In genomic region chr4:6917445-6918241, GRCh38 we compare ENCODE assay signal across 1 cellular context.
TF ChIP-seq lines count a peak whose summit lies in the region.

No MANE protein-coding gene starts in this region.

TF ChIP-seq in HepG2, 621 proteins besides CTCF, POLR2A, EP300 and RAD21 (continued from another document and continues in another):
- TF ChIP-seq MTERF4 (CRISPR knock-in tag; IDR thresholded peaks at IDR 0.05) (peak; percentile 83; the same call in 1 of the 2 replicates), ZNF496 (CRISPR knock-in tag; IDR thresholded peaks at IDR 0.05; ENCODE audit: insufficient replicate concordance) (no peak), TCF7L2 (IDR thresholded peaks at IDR 0.05; ENCODE audit: low read depth, low read length) (no peak), NRL (CRISPR knock-in tag; IDR thresholded peaks at IDR 0.05; ENCODE audit: borderline replicate concordance) (no peak), E2F5 (CRISPR knock-in tag; conservative IDR thresholded peaks at IDR 0.05) (no peak), ZKSCAN1 (IDR thresholded peaks at IDR 0.05; ENCODE audit: low read length) (0 out of 2 replicates have a peak, but pooled peaks have one; percentile 16), FOXO1 (CRISPR knock-in tag; IDR thresholded peaks at IDR 0.05) (peak; percentile 66; the same call in 1 of the 2 replicates), NFKB2 (CRISPR knock-in tag; IDR thresholded peaks at IDR 0.05; ENCODE audit: borderline replicate concordance) (peak; percentile 88), AHR (CRISPR knock-in tag; IDR thresholded peaks at IDR 0.05) (0 out of 2 replicates have a peak, but pooled peaks have one; percentile 69), NR2F1 (CRISPR knock-in tag; IDR thresholded peaks at IDR 0.05) (peak; percentile 67 to 70), SMAD9 (CRISPR knock-in tag; IDR thresholded peaks at IDR 0.05) (no peak), ZFX (CRISPR knock-in tag; IDR thresholded peaks at IDR 0.05; ENCODE audit: low read depth) (peak; percentile 73), RCOR2 (CRISPR knock-in tag; IDR thresholded peaks at IDR 0.05) (peak; percentile 87; the same call in 1 of the 2 replicates), NFE2 (CRISPR knock-in tag; IDR thresholded peaks at IDR 0.05) (no peak), RBM22 (optimal IDR thresholded peaks at IDR 0.05; ENCODE audit: low read length) (no peak), SSRP1 (CRISPR knock-in tag; IDR thresholded peaks at IDR 0.05) (no peak), ARNT2 (CRISPR knock-in tag; IDR thresholded peaks at IDR 0.05; ENCODE audit: low read depth) (0 out of 2 replicates have a peak, but pooled peaks have one; percentile 47), ESRRA (CRISPR knock-in tag; IDR thresholded peaks at IDR 0.05; ENCODE audit: low read depth) (peak; percentile 90), CCAR2 (optimal IDR thresholded peaks at IDR 0.05; ENCODE audit: low read depth, low read length) (no peak), ZNF530 (CRISPR knock-in tag; IDR thresholded peaks at IDR 0.05; ENCODE audit: low read depth) (no peak), PHF20 (CRISPR knock-in tag; IDR thresholded peaks at IDR 0.05) (peak; percentile 62; the same call in 1 of the 2 replicates), ZFAT (CRISPR knock-in tag; conservative IDR thresholded peaks at IDR 0.05) (no peak), KLF6 (CRISPR knock-in tag; IDR thresholded peaks at IDR 0.05) (peak; percentile 64; the same call in 1 of the 2 replicates), SPEN (CRISPR knock-in tag; IDR thresholded peaks at IDR 0.05; ENCODE audit: low read depth) (no peak; the same call in 1 of the 2 replicates), ZNF609 (CRISPR knock-in tag; IDR thresholded peaks at IDR 0.05; ENCODE audit: borderline replicate concordance) (peak; percentile 99), MAFF (IDR thresholded peaks at IDR 0.05; ENCODE audit: low read depth, low read length) (no peak), IRF9 (CRISPR knock-in tag; IDR thresholded peaks at IDR 0.05; ENCODE audit: borderline replicate concordance) (no peak), SP140L (CRISPR knock-in tag; IDR thresholded peaks at IDR 0.05; ENCODE audit: borderline replicate concordance) (no peak; the same call in 1 of the 2 replicates), ZKSCAN5 (CRISPR knock-in tag; IDR thresholded peaks at IDR 0.05) (no peak), ZNF597 (CRISPR knock-in tag; IDR thresholded peaks at IDR 0.05) (no peak), TERF1 (CRISPR knock-in tag; IDR thresholded peaks at IDR 0.05) (no peak), IKZF4 (CRISPR knock-in tag; IDR thresholded peaks at IDR 0.05; ENCODE audit: borderline replicate concordance, low read depth, not compliant biosample characterization) (no peak), NFYB (CRISPR knock-in tag; IDR thresholded peaks at IDR 0.05) (0 out of 2 replicates have a peak, but pooled peaks have one; percentile 29), ZNF253 (CRISPR knock-in tag; IDR thresholded peaks at IDR 0.05; ENCODE audit: borderline replicate concordance) (peak; percentile 62; the same call in 1 of the 2 replicates), BORCS8-MEF2B (CRISPR knock-in tag; IDR thresholded peaks at IDR 0.05) (peak; percentile 97), ZNF30 (CRISPR knock-in tag; IDR thresholded peaks at IDR 0.05) (no peak), STAT5B (CRISPR knock-in tag; IDR thresholded peaks at IDR 0.05) (peak; percentile 67; the same call in 1 of the 2 replicates), PAX8 (CRISPR knock-in tag; IDR thresholded peaks at IDR 0.05; ENCODE audit: borderline replicate concordance) (no peak), ZNF12 (CRISPR knock-in tag; IDR thresholded peaks at IDR 0.05) (peak; percentile 86; the same call in 1 of the 2 replicates), ZBTB7B (CRISPR knock-in tag; IDR thresholded peaks at IDR 0.05) (peak; percentile 86), ELK4 (CRISPR knock-in tag; IDR thresholded peaks at IDR 0.05; ENCODE audit: borderline replicate concordance) (peak; percentile 79; the same call in 1 of the 2 replicates), MAFG (CRISPR knock-in tag; IDR thresholded peaks at IDR 0.05) (no peak), RFX3 (CRISPR knock-in tag; IDR thresholded peaks at IDR 0.05) (no peak), ZNF331 (CRISPR knock-in tag; IDR thresholded peaks at IDR 0.05) (peak; percentile 88), SMAD1 (CRISPR knock-in tag; IDR thresholded peaks at IDR 0.05; ENCODE audit: borderline replicate concordance, low read depth) (peak; percentile 48; the same call in 1 of the 2 replicates), ZNF782 (CRISPR knock-in tag; IDR thresholded peaks at IDR 0.05; ENCODE audit: borderline replicate concordance) (no peak), KDM5B (CRISPR knock-in tag; IDR thresholded peaks at IDR 0.05; ENCODE audit: borderline replicate concordance) (peak; percentile 25; the same call in 1 of the 2 replicates), ZNF24 (IDR thresholded peaks at IDR 0.05) (no peak), ZBTB44 (CRISPR knock-in tag; IDR thresholded peaks at IDR 0.05) (no peak), ZNF513 (CRISPR knock-in tag; conservative IDR thresholded peaks at IDR 0.05) (no peak), RXRB (CRISPR knock-in tag; IDR thresholded peaks at IDR 0.05; ENCODE audit: borderline replicate concordance) (peak; percentile 93), SIX4 (CRISPR knock-in tag; IDR thresholded peaks at IDR 0.05) (peak; percentile 68), KDM1A (CRISPR knock-in tag; IDR thresholded peaks at IDR 0.05) (0 out of 2 replicates have a peak, but pooled peaks have one; percentile 44), STAG1 (CRISPR knock-in tag; IDR thresholded peaks at IDR 0.05) (peak; percentile 52), ZNF354B (CRISPR knock-in tag; IDR thresholded peaks at IDR 0.05) (peak; percentile 79; the same call in 1 of the 2 replicates)
